ENCODE assay signal across 1 cellular context in genomic region chr5:32261198-32261597, GRCh38.
TF ChIP-seq lines count a peak whose summit lies in the region.

No MANE protein-coding gene starts in this region.

TF ChIP-seq in HEK293, 187 proteins besides CTCF, POLR2A, EP300 and RAD21 (continued from another document):
- no peak for TF ChIP-seq ZNF518A (tag by site-specific recombination; conservative IDR thresholded peaks at IDR 0.05; ENCODE audit: low read depth)
TF ChIP-seq in HEK293: peak in this region for 2.
